In genomic region chr5:230711-231110, GRCh38 we compare ENCODE assay signal across 1 cellular context.
TF ChIP-seq lines count a peak whose summit lies in the region.

No MANE protein-coding gene starts in this region.

TF ChIP-seq in HepG2, 621 proteins besides CTCF, POLR2A, EP300 and RAD21:
- TF ChIP-seq TARDBP (CRISPR knock-in tag; IDR thresholded peaks at IDR 0.05) (no peak), NFIC (IDR thresholded peaks at IDR 0.05; ENCODE audit: low read length) (no peak), ZNF18 (CRISPR knock-in tag; IDR thresholded peaks at IDR 0.05; ENCODE audit: insufficient replicate concordance) (no peak), RCOR2 (CRISPR knock-in tag; IDR thresholded peaks at IDR 0.05) (no peak), EED (CRISPR knock-in tag; IDR thresholded peaks at IDR 0.05) (no peak), SMARCE1 (IDR thresholded peaks at IDR 0.05; ENCODE audit: borderline replicate concordance) (no peak), GTF3A (CRISPR knock-in tag; conservative IDR thresholded peaks at IDR 0.05) (no peak), SMAD1 (CRISPR knock-in tag; IDR thresholded peaks at IDR 0.05; ENCODE audit: borderline replicate concordance, low read depth) (no peak), THRA (CRISPR knock-in tag; IDR thresholded peaks at IDR 0.05; ENCODE audit: borderline replicate concordance) (no peak), ETV5 (CRISPR knock-in tag; IDR thresholded peaks at IDR 0.05; ENCODE audit: borderline replicate concordance) (no peak), TP53 (CRISPR knock-in tag; conservative IDR thresholded peaks at IDR 0.05) (no peak), FOXK1 (CRISPR knock-in tag; IDR thresholded peaks at IDR 0.05; ENCODE audit: borderline replicate concordance, low read depth) (no peak), CHD2 (IDR thresholded peaks at IDR 0.05; ENCODE audit: low read depth, low read length) (no peak), NFE2L1 (CRISPR knock-in tag; IDR thresholded peaks at IDR 0.05; ENCODE audit: borderline replicate concordance) (no peak), BRF2 (CRISPR knock-in tag; IDR thresholded peaks at IDR 0.05) (no peak)
- TF ChIP-seq, protein P1, sequence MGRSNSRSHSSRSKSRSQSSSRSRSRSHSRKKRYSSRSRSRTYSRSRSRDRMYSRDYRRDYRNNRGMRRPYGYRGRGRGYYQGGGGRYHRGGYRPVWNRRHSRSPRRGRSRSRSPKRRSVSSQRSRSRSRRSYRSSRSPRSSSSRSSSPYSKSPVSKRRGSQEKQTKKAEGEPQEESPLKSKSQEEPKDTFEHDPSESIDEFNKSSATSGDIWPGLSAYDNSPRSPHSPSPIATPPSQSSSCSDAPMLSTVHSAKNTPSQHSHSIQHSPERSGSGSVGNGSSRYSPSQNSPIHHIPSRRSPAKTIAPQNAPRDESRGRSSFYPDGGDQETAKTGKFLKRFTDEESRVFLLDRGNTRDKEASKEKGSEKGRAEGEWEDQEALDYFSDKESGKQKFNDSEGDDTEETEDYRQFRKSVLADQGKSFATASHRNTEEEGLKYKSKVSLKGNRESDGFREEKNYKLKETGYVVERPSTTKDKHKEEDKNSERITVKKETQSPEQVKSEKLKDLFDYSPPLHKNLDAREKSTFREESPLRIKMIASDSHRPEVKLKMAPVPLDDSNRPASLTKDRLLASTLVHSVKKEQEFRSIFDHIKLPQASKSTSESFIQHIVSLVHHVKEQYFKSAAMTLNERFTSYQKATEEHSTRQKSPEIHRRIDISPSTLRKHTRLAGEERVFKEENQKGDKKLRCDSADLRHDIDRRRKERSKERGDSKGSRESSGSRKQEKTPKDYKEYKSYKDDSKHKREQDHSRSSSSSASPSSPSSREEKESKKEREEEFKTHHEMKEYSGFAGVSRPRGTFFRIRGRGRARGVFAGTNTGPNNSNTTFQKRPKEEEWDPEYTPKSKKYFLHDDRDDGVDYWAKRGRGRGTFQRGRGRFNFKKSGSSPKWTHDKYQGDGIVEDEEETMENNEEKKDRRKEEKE (IDR thresholded peaks at IDR 0.05): no peak
